8 cellular contexts compared by ENCODE assay signal in the genomic region with DNA sequence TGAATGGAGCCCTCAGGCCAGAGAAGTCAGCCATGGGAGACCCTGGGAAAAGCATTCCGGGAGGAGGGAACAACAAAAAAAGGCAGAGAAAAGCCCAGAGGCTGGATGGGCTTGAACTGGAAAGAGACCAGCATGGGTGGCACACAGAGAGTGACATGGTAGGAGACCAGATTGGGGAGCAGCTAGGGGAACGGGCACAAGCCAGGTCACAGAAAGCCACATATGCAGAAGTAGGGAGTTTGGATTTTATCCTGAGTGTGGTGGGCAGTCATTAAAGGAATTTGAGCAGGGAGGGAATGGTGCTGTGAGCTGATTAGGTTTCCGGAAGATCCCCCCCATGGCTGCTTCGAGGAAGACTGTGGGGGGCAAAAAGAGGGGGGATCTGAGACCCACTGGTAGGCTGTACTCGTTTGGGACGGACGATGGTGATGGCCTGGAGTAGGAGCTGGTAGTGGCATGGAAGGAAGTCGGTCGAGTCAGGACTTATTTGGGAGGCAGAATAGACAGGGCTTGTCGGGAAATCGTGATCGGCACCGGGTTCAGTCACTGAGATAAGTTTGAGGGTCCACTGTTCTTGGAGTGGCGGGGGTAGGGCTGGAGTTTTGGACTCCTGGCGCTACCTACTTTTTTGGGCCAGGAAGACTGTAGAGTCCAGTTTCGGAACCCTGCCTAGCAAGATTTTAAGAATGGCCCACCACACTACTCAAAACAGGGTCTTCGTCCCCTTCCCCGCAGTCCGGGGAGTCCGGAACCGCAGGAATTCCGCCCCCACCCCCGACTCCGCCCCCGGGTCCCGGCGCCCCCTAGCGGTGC. TPM values are rescaled to one million over a fixed set of nuclear protein-coding genes. Genes with fewer than 3 reads are reported as not detected.
DNase-seq lines count a peak whose midpoint lies in the region; ATAC-seq and TF ChIP-seq lines count a peak whose summit lies in the region.

No MANE protein-coding gene starts in this region.

- TF ChIP-seq POLR2A in heart left ventricle (IDR thresholded peaks at IDR 0.05), result no peak

- peak overlapping the region; percentile 77 for H3K4me3 ChIP-seq in H7 (ENCODE audit: insufficient read depth, low read depth, low read length)
- peak overlapping the region; percentile 58 to 98 (median 91) for H3K4me3 ChIP-seq in heart left ventricle
- peak overlapping the region; percentile 98 for H3K4me3 ChIP-seq in rectal smooth muscle tissue (ENCODE audit: low read length)

- peak overlapping the region; percentile 90 for H3K27ac Mint-ChIP-seq in activated CD8-positive, alpha-beta T cell treated with anti-CD3 and anti-CD28 coated beads, Interleukin-2, amount 10 ng/mL, durations not matched to agents 7 days and 5 days

- TF ChIP-seq CTCF in heart left ventricle (IDR thresholded peaks at IDR 0.05), result peak in 1 of 12 donors; percentile 78

- no peaks in the 10 kb centered on the region for H3K9me3 ChIP-seq in heart left ventricle

- H3K4me3 Mint-ChIP-seq in activated CD8-positive, alpha-beta T cell treated with anti-CD3 and anti-CD28 coated beads, Interleukin-2, amount 10 ng/mL, durations not matched to agents 7 days and 5 days, result peak overlapping the region; percentile 81

- DNase-seq in ACHN (peak; percentile 22), H7 (no peak), heart left ventricle (no peak), NCI-H1048 (lab: John Stamatoyannopoulos, UW) (no peak), dedifferentiated amniotic fluid mesenchymal stem cell (ENCODE audit: extremely low spot score) (no peak), SK-N-DZ (ENCODE audit: low spot score) (no peak)
- DNase-seq in activated CD8-positive, alpha-beta T cell treated with anti-CD3 and anti-CD28 coated beads, Interleukin-2, amount 10 ng/mL, durations not matched to agents 7 days and 5 days, result peak; percentile 41

- peaks cover 29% of the 10 kb centered on the region for H3K4me1 Mint-ChIP-seq in activated CD8-positive, alpha-beta T cell treated with anti-CD3 and anti-CD28 coated beads, Interleukin-2, amount 10 ng/mL, durations not matched to agents 7 days and 5 days (ENCODE audit: low read depth)

- no peaks in the 10 kb centered on the region for H3K9me3 Mint-ChIP-seq in activated CD8-positive, alpha-beta T cell treated with anti-CD3 and anti-CD28 coated beads, Interleukin-2, amount 10 ng/mL, durations not matched to agents 7 days and 5 days (ENCODE audit: insufficient read depth)

- peaks cover 0 to 49% (median 33%) of the 10 kb centered on the region in 12 donors for H3K4me1 ChIP-seq in heart left ventricle
- peaks cover 24% of the 10 kb centered on the region for H3K4me1 ChIP-seq in rectal smooth muscle tissue (ENCODE audit: control insufficient read depth, insufficient read depth, low read length)

- H3K27me3 ChIP-seq in H7 (ENCODE audit: control insufficient read depth, insufficient read depth, low read length), result no peaks in the 10 kb centered on the region
- no peaks in the 10 kb centered on the region for H3K27me3 ChIP-seq in heart left ventricle
- H3K27me3 ChIP-seq in rectal smooth muscle tissue (ENCODE audit: control insufficient read depth, insufficient read depth, low read length), result no peaks in the 10 kb centered on the region

- WGBS in heart left ventricle, 4 donors, result 0 to 2% (median 1%) methylated on average over 16 to 28 of the region's 28 CpGs

- intact Hi-C loops in heart left ventricle (cut with DNase I), result loop anchor here in 3 of 10 donors (1.0 to 10.0 kb wide), 8 partner anchors 18 to 382 kb away; a partner anchor contains a TSS

- H3K36me3 ChIP-seq in H7 (replicated peaks; ENCODE audit: control insufficient read depth, insufficient read depth, low read length), result no peaks in the 10 kb centered on the region
- H3K36me3 ChIP-seq in heart left ventricle, result peaks cover 3 to 24% (median 16%) of the 10 kb centered on the region in 9 donors
- no peaks in the 10 kb centered on the region for H3K36me3 ChIP-seq in rectal smooth muscle tissue (ENCODE audit: control insufficient read depth, insufficient read depth, low read length)

- H3K36me3 Mint-ChIP-seq in activated CD8-positive, alpha-beta T cell treated with anti-CD3 and anti-CD28 coated beads, Interleukin-2, amount 10 ng/mL, durations not matched to agents 7 days and 5 days (ENCODE audit: low read depth), result peaks cover 19% of the 10 kb centered on the region

- in situ Hi-C loops in ACHN (cut with HindIII; ENCODE audit: low pct_ligation_motif_present, low pct_unique_long_range_greater_than_20kb, low sequenced_read_pairs), result no loop called here

- ATAC-seq in activated CD8-positive, alpha-beta T cell treated with anti-CD3 and anti-CD28 coated beads, Interleukin-2, amount 10 ng/mL, durations not matched to agents 7 days and 5 days, result no peak
- no peak for ATAC-seq in heart left ventricle

- POLR2A ChIA-PET in activated CD8-positive, alpha-beta T cell treated with anti-CD3 and anti-CD28 coated beads, Interleukin-2, amount 10 ng/mL, durations not matched to agents 7 days and 5 days (lab: Charles Lee), result interaction anchor here (0.5 to 1.3 kb wide), 5 partner anchors 12 to 1122 kb away, joined by 3 to 5 read pairs (median 3); no protein-coding TSS in a partner anchor

- H3K27ac ChIP-seq in heart left ventricle (peak overlapping the region; percentile 92 to 100 (median 99)), rectal smooth muscle tissue (ENCODE audit: low read depth, low read length) (peak overlapping the region; percentile 97)

- H3K27me3 Mint-ChIP-seq in activated CD8-positive, alpha-beta T cell treated with anti-CD3 and anti-CD28 coated beads, Interleukin-2, amount 10 ng/mL, durations not matched to agents 7 days and 5 days (ENCODE audit: low read depth), result no peaks in the 10 kb centered on the region

- CTCF ChIA-PET in activated CD8-positive, alpha-beta T cell treated with anti-CD3 and anti-CD28 coated beads, Interleukin-2, amount 10 ng/mL, durations not matched to agents 7 days and 5 days (lab: Charles Lee), result interaction anchor here (0.9 to 1.3 kb wide), 4 partner anchors 9 to 41 kb away, joined by 3 to 5 read pairs (median 4); a partner anchor contains a TSS

- H3K9ac ChIP-seq in rectal smooth muscle tissue (ENCODE audit: low read length), result peak overlapping the region; percentile 97

RNA-seq across cellular contexts. Expression of a gene that starts 0.9 kb away (rescaled TPM):
- total RNA-seq in H7 (2014; rRNA removed; shearing (Covaris generic)), result 3.7 and 4.4 TPM in 2 replicates
- 10 to 100 TPM in 1 of 2 experiments, 1 to 10 TPM in 1; 9.3 to 10.1 TPM for total RNA-seq in activated CD8-positive, alpha-beta T cell treated with anti-CD3 and anti-CD28 coated beads, Interleukin-2, amount 10 ng/mL, durations not matched to agents 7 days and 5 days
- total RNA-seq in heart left ventricle, result 10 to 100 TPM in 6 of 9 donors, 1 to 10 TPM in 3; 7.6 to 28.0 (median 11.5) TPM
- 10 to 100 TPM; 10.2 to 40.2 TPM for polyA plus RNA-seq in heart left ventricle
- polyA plus RNA-seq in SK-N-DZ (2014; cell fraction: cytosol; rRNA removed), result 1.9 and 2.7 TPM in 2 replicates
- polyA plus RNA-seq in SK-N-DZ (2014; cell fraction: nucleus; rRNA removed), result 1.9 TPM in 2 replicates

RNA-seq across cellular contexts. Expression of a gene that starts 11.7 kb away (rescaled TPM):
- 5.0 and 10.7 TPM in 2 replicates for total RNA-seq in H7 (2014; rRNA removed; shearing (Covaris generic))
- total RNA-seq in activated CD8-positive, alpha-beta T cell treated with anti-CD3 and anti-CD28 coated beads, Interleukin-2, amount 10 ng/mL, durations not matched to agents 7 days and 5 days, result 1 to 10 TPM in 1 of 2 experiments, under 1 TPM in 1; 0.84 to 1.1 TPM
- total RNA-seq in heart left ventricle, result 1 to 10 TPM; 2.5 to 4.6 (median 3.1) TPM
- 1 to 10 TPM; 2.9 to 4.3 TPM for polyA plus RNA-seq in heart left ventricle
- polyA plus RNA-seq in SK-N-DZ (2014; cell fraction: cytosol; rRNA removed), result 0.74 and 1.4 TPM in 2 replicates
- polyA plus RNA-seq in SK-N-DZ (2014; cell fraction: nucleus; rRNA removed), result 0.31 and 0.55 TPM in 2 replicates

RNA-seq across cellular contexts. Expression of a gene that starts 19.3 kb away (rescaled TPM):
- total RNA-seq in H7 (2014; rRNA removed; shearing (Covaris generic)), result 26.0 and 29.9 TPM in 2 replicates
- total RNA-seq in activated CD8-positive, alpha-beta T cell treated with anti-CD3 and anti-CD28 coated beads, Interleukin-2, amount 10 ng/mL, durations not matched to agents 7 days and 5 days, result 10 to 100 TPM; 10.0 to 11.9 TPM
- total RNA-seq in heart left ventricle, result 10 to 100 TPM; 17.6 to 38.7 (median 26.0) TPM
- 10 to 100 TPM; 23.2 to 36.9 TPM for polyA plus RNA-seq in heart left ventricle
- 8.1 and 11.7 TPM in 2 replicates for polyA plus RNA-seq in SK-N-DZ (2014; cell fraction: cytosol; rRNA removed)
- 6.2 and 7.0 TPM in 2 replicates for polyA plus RNA-seq in SK-N-DZ (2014; cell fraction: nucleus; rRNA removed)

RNA-seq across cellular contexts. Expression of a gene that starts 34.9 kb away (rescaled TPM):
- total RNA-seq in H7 (2014; rRNA removed; shearing (Covaris generic)), result 0.15 and 0.24 TPM in 2 replicates
- under 1 TPM in 1 of 2 experiments, not detected in 1; 0.10 TPM for total RNA-seq in activated CD8-positive, alpha-beta T cell treated with anti-CD3 and anti-CD28 coated beads, Interleukin-2, amount 10 ng/mL, durations not matched to agents 7 days and 5 days
- total RNA-seq in heart left ventricle, result under 1 TPM in 3 of 9 donors, not detected in 6; 0.07 to 0.14 (median 0.12) TPM
- polyA plus RNA-seq in heart left ventricle, result under 1 TPM; 0.08 to 0.12 TPM
- not detected in 2 replicates for polyA plus RNA-seq in SK-N-DZ (2014; cell fraction: cytosol; rRNA removed)
- not detected in 2 replicates for polyA plus RNA-seq in SK-N-DZ (2014; cell fraction: nucleus; rRNA removed)

RNA-seq across cellular contexts. Expression of a gene that starts 40.7 kb away (rescaled TPM):
- total RNA-seq in H7 (2014; rRNA removed; shearing (Covaris generic)), result 43.6 and 53.8 TPM in 2 replicates
- 10 to 100 TPM; 15.1 to 16.5 TPM for total RNA-seq in activated CD8-positive, alpha-beta T cell treated with anti-CD3 and anti-CD28 coated beads, Interleukin-2, amount 10 ng/mL, durations not matched to agents 7 days and 5 days
- total RNA-seq in heart left ventricle, result 100 to 1,000 TPM in 5 of 9 donors, 10 to 100 TPM in 4; 76.3 to 330 (median 100) TPM
- 100 to 1,000 TPM; 115 to 164 TPM for polyA plus RNA-seq in heart left ventricle
- polyA plus RNA-seq in SK-N-DZ (2014; cell fraction: cytosol; rRNA removed), result 3.9 and 5.3 TPM in 2 replicates
- 0.85 and 1.4 TPM in 2 replicates for polyA plus RNA-seq in SK-N-DZ (2014; cell fraction: nucleus; rRNA removed)

Comparison
In these comparisons a context has a peak if more than half of its experiments do, and no peak if none do; other contexts are left out.
1. DNase-seq: peak in ACHN (single experiment) and activated CD8-positive, alpha-beta T cell treated with anti-CD3 and anti-CD28 coated beads, Interleukin-2, amount 10 ng/mL, durations not matched to agents 7 days and 5 days (single experiment); none in H7 (single experiment), heart left ventricle (0 of 5), NCI-H1048 (single experiment), dedifferentiated amniotic fluid mesenchymal stem cell (single experiment) and SK-N-DZ (single experiment).
2. Peak in every context shown above with its lines, with median percentiles within 50 percentile points of each other: H3K4me3 ChIP-seq.